ENCODE assay signal across 27 cellular contexts in genomic region chr1:112064344-112064743, GRCh38.
A peak's percentile ranks its signal among the peaks of the same experiment; 100 is the strongest.
DNase-seq lines count a peak whose midpoint lies in the region; ATAC-seq and TF ChIP-seq lines count a peak whose summit lies in the region.
"Had no signal": no experiment of that assay in that cellular context is flagged by ENCODE, and none has a peak within 500 bp of the region (broad histone marks: within the 10 kb centered on the region; RNA-seq: fewer than 3 reads in every experiment).

No MANE protein-coding gene starts in this region.

- POLR2A ChIA-PET in activated B cell treated with CpG ODN at 0.5 μM for 24 hours (lab: Charles Lee) = no interaction called here

- H3K27ac Mint-ChIP-seq in activated B cell treated with CpG ODN at 0.5 μM for 24 hours = no peak overlapping the region
- H3K27ac Mint-ChIP-seq: activated T-helper 1 cell treated with anti-CD3 and anti-CD28 coated beads, Interleukin-12 subunit alpha, Interleukin-12 subunit beta, Interleukin-2, Interleukin-4 antibody, amounts not matched to agents 30 ng/mL and 10 ng/mL and 1 ng/mL, durations not matched to agents 14 hours and 24 hours and 36 hours; CD4-positive, alpha-beta T cell had no signal

- H3K4me3 ChIP-seq in thyroid gland (replicated peaks in 1 of 3) = no peak overlapping the region
- H3K4me3 ChIP-seq: breast epithelium, colonic mucosa, gastrocnemius medialis, lower lobe of right lung, PC-9, right lobe of liver, thoracic aorta had no signal

- peaks cover 29% of the 10 kb centered on the region for H3K4me1 Mint-ChIP-seq in activated B cell treated with CpG ODN at 0.5 μM for 24 hours

- DNase-seq in activated B cell treated with CpG ODN at 0.5 μM for 24 hours (no peak), thyroid gland (peak; percentile 2), C1 segment of cervical spinal cord (lab: John Stamatoyannopoulos, UW) (no peak), cerebellar cortex (ENCODE audit: low spot score) (no peak)
- DNase-seq in activated naive CD4-positive, alpha-beta T cell treated with Interleukin-2 at 50 U/mL for 16 hours = no peak
- DNase-seq: activated naive CD4-positive, alpha-beta T cell treated with anti-CD3 and anti-CD28 coated beads, Interleukin-2, amount 50 U/mL, for 16 hours; amygdala; CD4-positive, alpha-beta T cell; colonic mucosa; EL; gastrocnemius medialis; hypothalamus; lower lobe of right lung; PC-9; posterior cingulate gyrus; right lobe of liver; SHP77; stimulated activated CD4-positive, alpha-beta T cell treated with anti-CD3 and anti-CD28 coated beads, Interleukin-12 subunit alpha, Interleukin-12 subunit beta, amount 100 ng/mL, for 4 hours; stimulated activated CD4-positive, alpha-beta T cell treated with anti-CD3 and anti-CD28 coated beads, Interleukin-4, amount 100 ng/mL, for 4 hours; stimulated activated naive CD8-positive, alpha-beta T cell treated with anti-CD3 and anti-CD28 coated beads, Interleukin-15, Interleukin-2, amounts not matched to agents 100 U/mL and 50 U/mL, for 24 hours; T1000 had no signal

- no peaks in the 10 kb centered on the region for H3K36me3 ChIP-seq in thyroid gland
- H3K36me3 ChIP-seq: breast epithelium, colonic mucosa, gastrocnemius medialis, lower lobe of right lung, right lobe of liver, thoracic aorta had no signal

- no peak overlapping the region for H3K27ac ChIP-seq in thyroid gland
- H3K27ac ChIP-seq: breast epithelium, colonic mucosa, gastrocnemius medialis, KMS-11, lower lobe of right lung, PC-9, right lobe of liver, thoracic aorta had no signal

- no peaks in the 10 kb centered on the region for H3K9me3 Mint-ChIP-seq in activated B cell treated with CpG ODN at 0.5 μM for 24 hours
- H3K9me3 Mint-ChIP-seq: activated T-helper 1 cell treated with anti-CD3 and anti-CD28 coated beads, Interleukin-12 subunit alpha, Interleukin-12 subunit beta, Interleukin-2, Interleukin-4 antibody, amounts not matched to agents 30 ng/mL and 10 ng/mL and 1 ng/mL, durations not matched to agents 14 hours and 24 hours and 36 hours; CD4-positive, alpha-beta T cell had no signal

- no peak for TF ChIP-seq POLR2A in thyroid gland (IDR thresholded peaks at IDR 0.05)

- H3K36me3 Mint-ChIP-seq in activated B cell treated with CpG ODN at 0.5 μM for 24 hours (ENCODE audit: low read depth) = no peaks in the 10 kb centered on the region

- H3K4me1 ChIP-seq in thyroid gland = no peaks in the 10 kb centered on the region
- H3K4me1 ChIP-seq: breast epithelium, colonic mucosa, gastrocnemius medialis, lower lobe of right lung, right lobe of liver had no signal

- no peaks in the 10 kb centered on the region for H3K27me3 ChIP-seq in thyroid gland
- H3K27me3 ChIP-seq: colonic mucosa, gastrocnemius medialis, right lobe of liver had no signal

- H3K4me3 Mint-ChIP-seq in activated B cell treated with CpG ODN at 0.5 μM for 24 hours = no peak overlapping the region
- H3K4me3 Mint-ChIP-seq: activated T-helper 1 cell treated with anti-CD3 and anti-CD28 coated beads, Interleukin-12 subunit alpha, Interleukin-12 subunit beta, Interleukin-2, Interleukin-4 antibody, amounts not matched to agents 30 ng/mL and 10 ng/mL and 1 ng/mL, durations not matched to agents 14 hours and 24 hours and 36 hours; CD4-positive, alpha-beta T cell had no signal

- peaks cover 28% of the 10 kb centered on the region for H3K27me3 Mint-ChIP-seq in activated B cell treated with CpG ODN at 0.5 μM for 24 hours

- CTCF ChIA-PET in activated B cell treated with CpG ODN at 0.5 μM for 24 hours (lab: Charles Lee) = no interaction called here

- intact Hi-C loops in activated B cell treated with CpG ODN at 0.5 μM for 24 hours (cut with micrococcal nuclease) (no loop called here), thyroid gland (cut with DNase I) (no loop called here)

- ATAC-seq in GM19397 (IDR thresholded peaks at IDR 0.05; ENCODE audit: unreplicated experiment) (peak; percentile 57), HG03354 (IDR thresholded peaks at IDR 0.05; ENCODE audit: poor library complexity, severe bottlenecking, unreplicated experiment) (peak; percentile 92), activated B cell treated with CpG ODN at 0.5 μM for 24 hours (ENCODE audit: low read depth) (peak; percentile 70)
- ATAC-seq: gastrocnemius medialis; lower lobe of right lung; right lobe of liver; stimulated activated naive CD8-positive, alpha-beta T cell treated with anti-CD3 and anti-CD28 coated beads, Interleukin-15, Interleukin-2, amounts not matched to agents 100 U/mL and 50 U/mL, for 24 hours had no signal

- TF ChIP-seq CTCF in activated B cell treated with CpG ODN at 0.5 μM for 24 hours (IDR thresholded peaks at IDR 0.05) = no peak
- no peak for TF ChIP-seq CTCF in thyroid gland (IDR thresholded peaks at IDR 0.05)

- WGBS in thyroid gland, 2 donors = 69 to 81% methylated on average over 6 of the region's 6 CpGs

- no peaks in the 10 kb centered on the region for H3K9me3 ChIP-seq in thyroid gland
- H3K9me3 ChIP-seq: breast epithelium, colonic mucosa, gastrocnemius medialis, lower lobe of right lung, right lobe of liver, thoracic aorta had no signal

Comparison
In these comparisons a context has a peak if more than half of its experiments do, and no peak if none do; other contexts are left out.
1. DNase-seq: peak in thyroid gland (2 of 2); none in activated B cell treated with CpG ODN at 0.5 μM for 24 hours (single experiment), C1 segment of cervical spinal cord (0 of 14), activated naive CD4-positive, alpha-beta T cell treated with Interleukin-2 at 50 U/mL for 16 hours (single experiment) and cerebellar cortex (single experiment).
2. Peak in every context shown above with its lines, with median percentiles within 50 percentile points of each other: ATAC-seq.